9 cellular contexts compared by ENCODE assay signal in the genomic region with DNA sequence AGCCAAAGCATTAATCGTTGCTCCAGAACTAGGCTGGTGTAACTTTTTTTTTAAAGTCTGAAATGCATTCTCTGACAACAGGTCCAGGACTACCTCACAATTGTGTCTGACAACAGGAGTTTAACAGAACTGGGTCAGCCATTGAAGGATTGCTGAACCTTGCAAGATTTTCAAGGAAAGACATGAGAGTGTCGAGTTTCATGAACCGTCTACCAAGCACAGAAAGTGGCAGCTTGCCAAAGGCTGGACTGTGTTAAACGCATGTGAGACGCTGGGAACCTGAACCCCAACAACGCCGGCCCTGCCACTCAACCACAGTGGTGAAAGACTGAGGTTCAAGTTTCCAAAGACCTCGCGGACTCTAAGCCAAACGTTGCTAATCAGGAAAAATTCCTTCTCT.
A peak's percentile ranks its signal among the peaks of the same experiment; 100 is the strongest.
DNase-seq lines count a peak whose midpoint lies in the region; ATAC-seq, FAIRE-seq and TF ChIP-seq lines count a peak whose summit lies in the region.
"Had no signal": no experiment of that assay in that cellular context is flagged by ENCODE, and none has a peak within 500 bp of the region (broad histone marks: within the 10 kb centered on the region; RNA-seq: fewer than 3 reads in every experiment).

No MANE protein-coding gene starts in this region.

- H3K4ac ChIP-seq in H9 (ENCODE audit: low read depth, low read length) (no peak overlapping the region), trophoblast cell (ENCODE audit: low read depth, low read length) (no peak overlapping the region)

- H2BK5ac ChIP-seq in H9 (ENCODE audit: insufficient read length, low read length) (no peak overlapping the region), trophoblast cell (ENCODE audit: low read depth, low read length, poor library complexity) (no peak overlapping the region)

- no peaks in the 10 kb centered on the region for H3K27me3 Mint-ChIP-seq in H9 (ENCODE audit: low read depth)

- FAIRE-seq in RCC 7860 (lab: Jason Lieb, UNC), result no peak

- H3K79me2 ChIP-seq in H9 (ENCODE audit: insufficient read depth, low read length), result peaks cover 5% of the 10 kb centered on the region; the same call in 1 of the 2 replicates
- peaks cover 5% of the 10 kb centered on the region for H3K79me2 ChIP-seq in trophoblast cell (ENCODE audit: control insufficient read depth, insufficient read depth, low read length, poor library complexity)

- peaks cover 0 to 4% (median 2%) of the 10 kb centered on the region in 3 experiments; a peak in 3 of 7 replicates for H3K36me3 Mint-ChIP-seq in H9 (ENCODE audit: insufficient read depth in 1 of 3, low read depth in 3 of 3)

- no peak overlapping the region for H3K4me2 ChIP-seq in H9 (ENCODE audit: insufficient read depth, insufficient read length, low read length)
- no peak overlapping the region for H3K4me2 ChIP-seq in trophoblast cell (ENCODE audit: low read length)
- H3K4me2 ChIP-seq: PC-9 had no signal

- H4K5ac ChIP-seq in H9 (ENCODE audit: insufficient read length, low read depth, low read length), result no peak overlapping the region

- H3K4me1 Mint-ChIP-seq in H9, result peaks cover 28 to 29% of the 10 kb centered on the region in 2 experiments

- H3K4me1 ChIP-seq in H9 (ENCODE audit: insufficient read depth, low read length) (peaks cover 7% of the 10 kb centered on the region), trophoblast cell (ENCODE audit: control insufficient read depth in 1 of 2, insufficient read depth in 2 of 2, low read length in 2 of 2) (peaks cover 6 to 9% of the 10 kb centered on the region in 2 experiments)

- H3K14ac ChIP-seq in H9 (ENCODE audit: insufficient read depth, low read length), result no peak overlapping the region
- no peak overlapping the region for H3K14ac ChIP-seq in trophoblast cell (ENCODE audit: low read length)

- H3K27me3 ChIP-seq in H9 (ENCODE audit: insufficient read depth, low read length) (no peaks in the 10 kb centered on the region), trophoblast cell (ENCODE audit: insufficient read depth, low read length) (no peaks in the 10 kb centered on the region)

- no CpG with 5 or more reads among the region's 10 CpGs for WGBS in H9 (ENCODE audit: extremely low coverage, insufficient read length, low lambda C conversion rate)
- WGBS in trophoblast cell (ENCODE audit: extremely low coverage, insufficient coverage, insufficient read length), result no CpG with 5 or more reads among the region's 10 CpGs

- DNase-seq in H9 (no peak), NCI-H748 (lab: John Stamatoyannopoulos, UW; ENCODE audit: unreplicated experiment) (peak; percentile 81), fibroblast of mammary gland (ENCODE audit: low read depth) (peak; percentile 87), trophoblast cell (no peak), RCC 7860 (ENCODE audit: low spot score) (no peak), GOT3 (lab: John Stamatoyannopoulos, UW) (no peak)

- no peak overlapping the region for H4K8ac ChIP-seq in H9 (replicated peaks; ENCODE audit: insufficient read length, low read depth, low read length)
- peak overlapping the region; percentile 57 for H4K8ac ChIP-seq in trophoblast cell (ENCODE audit: low read depth, low read length)

- H3K9me3 ChIP-seq in H9 (ENCODE audit: control insufficient read depth, low read depth, low read length) (no peaks in the 10 kb centered on the region), trophoblast cell (ENCODE audit: insufficient read depth, low read depth, low read length) (no peaks in the 10 kb centered on the region)

- H3K9me3 Mint-ChIP-seq in H9, result no peaks in the 10 kb centered on the region

- no peak overlapping the region for H4K12ac ChIP-seq in trophoblast cell (ENCODE audit: low read depth, low read length)

- no peaks in the 10 kb centered on the region for H4K20me1 ChIP-seq in H9 (ENCODE audit: control insufficient read depth, insufficient read depth, insufficient read length)

- H3K4me3 ChIP-seq in fibroblast of mammary gland (ENCODE audit: control insufficient read depth, low read depth, low read length) (no peak overlapping the region), trophoblast cell (ENCODE audit: low read depth, low read length) (no peak overlapping the region)
- H3K4me3 ChIP-seq: PC-9 had no signal

- H3K27ac Mint-ChIP-seq in H9, result peak overlapping the region in 2 of 3 experiments; percentile 19 to 72; a peak in 4 of 7 replicates

- H3K23me2 ChIP-seq in H9 (ENCODE audit: insufficient read length, low read depth, low read length, poor library complexity, severe bottlenecking), result no peaks in the 10 kb centered on the region

- H3K9ac ChIP-seq in H9 (ENCODE audit: extremely low read depth, insufficient read length, low read length) (no peak overlapping the region), trophoblast cell (ENCODE audit: low read length) (no peak overlapping the region)

- ATAC-seq in GM19452 (IDR thresholded peaks at IDR 0.05; ENCODE audit: unreplicated experiment) (no peak), GM19395 (IDR thresholded peaks at IDR 0.05; ENCODE audit: unreplicated experiment) (no peak)

- H2AK5ac ChIP-seq in H9 (ENCODE audit: insufficient read length, low read length) (no peak overlapping the region), trophoblast cell (ENCODE audit: low read length) (no peak overlapping the region)

- no peaks in the 10 kb centered on the region for H3K36me3 ChIP-seq in trophoblast cell (ENCODE audit: control insufficient read depth in 1 of 2, insufficient read depth in 2 of 2, low read length in 2 of 2)

- H3K23ac ChIP-seq in H9 (ENCODE audit: insufficient read length, low read depth, low read length) (no peak overlapping the region), trophoblast cell (ENCODE audit: low read length) (no peak overlapping the region)

- TF ChIP-seq CTCF in H9 (conservative IDR thresholded peaks at IDR 0.05) (no peak), fibroblast of mammary gland (conservative IDR thresholded peaks at IDR 0.05; ENCODE audit: control insufficient read depth, insufficient read depth, low read depth, low read length) (no peak)

- peaks cover 4% of the 10 kb centered on the region for H3K79me1 ChIP-seq in H9 (ENCODE audit: insufficient read depth, low read depth, low read length, poor library complexity, severe bottlenecking)
- H3K79me1 ChIP-seq in trophoblast cell (ENCODE audit: low read length), result no peaks in the 10 kb centered on the region

- H3K4me3 Mint-ChIP-seq in H9, result no peak overlapping the region

- no peak overlapping the region for H2BK20ac ChIP-seq in H9 (ENCODE audit: low read depth, low read length, poor library complexity, severe bottlenecking)

- H2BK15ac ChIP-seq in H9 (ENCODE audit: low read depth, low read length), result no peak overlapping the region

- no peak overlapping the region for H3K27ac ChIP-seq in H9 (ENCODE audit: insufficient read length, low read depth, low read length)
- no peak overlapping the region for H3K27ac ChIP-seq in trophoblast cell (ENCODE audit: low read depth, low read length)
- H3K27ac ChIP-seq: PC-9 had no signal

- H3K56ac ChIP-seq in H9 (ENCODE audit: insufficient read length, low read depth, low read length), result no peak overlapping the region

- H2AFZ ChIP-seq in H9 (ENCODE audit: low read length) (no peak overlapping the region), trophoblast cell (ENCODE audit: insufficient read depth, low read length, poor library complexity) (no peak overlapping the region)
- H2AFZ ChIP-seq: PC-9 had no signal

- no peak overlapping the region for H3T11ph ChIP-seq in H9 (ENCODE audit: low read length)

- H4K91ac ChIP-seq in H9 (ENCODE audit: insufficient read length, low read depth, low read length) (no peak overlapping the region), trophoblast cell (ENCODE audit: low read depth, low read length) (no peak overlapping the region)

- H2BK120ac ChIP-seq in H9 (ENCODE audit: low read depth, low read length, poor library complexity, severe bottlenecking), result no peak overlapping the region
- H2BK120ac ChIP-seq in trophoblast cell (ENCODE audit: insufficient read depth, low read length, poor library complexity), result no peak overlapping the region

- H2BK12ac ChIP-seq in H9 (ENCODE audit: insufficient read length, low read depth, low read length) (no peak overlapping the region), trophoblast cell (ENCODE audit: low read length) (no peak overlapping the region)

- H3K18ac ChIP-seq in H9 (ENCODE audit: insufficient read length, low read depth, low read length), result no peak overlapping the region
- H3K18ac ChIP-seq in trophoblast cell (ENCODE audit: low read length), result no peak overlapping the region

Comparison
In these comparisons a context has a peak if more than half of its experiments do, and no peak if none do; other contexts are left out.
1. DNase-seq: peak in NCI-H748 (single experiment) and fibroblast of mammary gland (single experiment); none in H9 (single experiment), trophoblast cell (0 of 2), RCC 7860 (single experiment) and GOT3 (single experiment).